In the genomic region with DNA sequence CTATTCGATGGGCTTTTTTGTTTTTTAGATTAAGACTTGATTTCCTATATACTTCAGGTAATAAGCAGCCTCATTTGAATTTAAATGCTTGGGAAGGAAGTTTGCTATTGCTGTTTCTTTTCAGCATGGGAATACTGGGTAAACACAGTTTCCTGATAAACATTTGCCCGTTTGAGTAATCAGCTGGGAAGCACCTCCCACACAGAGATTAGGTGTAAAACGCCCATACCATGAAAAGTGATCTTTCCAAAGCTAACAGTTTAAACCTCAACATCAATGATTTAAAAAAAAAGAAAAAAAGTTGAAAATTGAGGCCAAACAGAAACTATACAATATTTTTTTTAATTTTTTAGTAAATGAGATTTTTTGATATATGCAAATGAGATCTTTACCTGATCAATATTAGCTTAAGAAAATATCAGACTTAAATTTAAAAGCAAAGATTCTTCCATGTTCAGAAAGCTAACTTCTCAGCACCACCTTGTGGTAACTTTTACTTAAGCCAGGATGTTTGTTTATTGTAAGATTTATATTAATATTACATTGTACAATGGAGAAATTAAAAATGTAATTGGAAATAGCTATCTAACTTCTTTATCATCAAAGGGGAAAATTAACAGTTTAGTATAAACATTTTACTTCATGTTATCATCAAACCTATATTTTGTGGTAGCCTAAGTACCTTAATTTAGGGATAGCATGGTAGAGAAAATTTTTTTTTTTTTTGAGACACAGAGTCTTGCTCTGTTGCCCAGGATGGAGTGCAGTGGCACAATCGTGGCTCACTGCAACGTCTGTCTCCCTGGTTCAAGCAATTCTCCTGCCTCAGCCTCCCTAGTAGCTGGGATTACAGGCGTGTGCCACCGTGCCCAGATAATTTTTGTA, we compare ENCODE assay signal across 9 cellular contexts. TPM values are rescaled to one million over a fixed set of nuclear protein-coding genes. Genes with fewer than 3 reads are reported as not detected.
DNase-seq lines count a peak whose midpoint lies in the region; ATAC-seq and TF ChIP-seq lines count a peak whose summit lies in the region.
"Had no signal": no experiment of that assay in that cellular context is flagged by ENCODE, and none has a peak within 500 bp of the region (broad histone marks: within the 10 kb centered on the region; RNA-seq: fewer than 3 reads in every experiment).

No MANE protein-coding gene starts in this region.

- ATAC-seq in left lobe of liver (peak; percentile 59), HG02852 (IDR thresholded peaks at IDR 0.05; ENCODE audit: unreplicated experiment) (no peak)

- TF ChIP-seq CTCF in BE2C (IDR thresholded peaks at IDR 0.05; ENCODE audit: low read depth, low read length) = peak; percentile 12; the same call in 1 of the 2 replicates
- TF ChIP-seq CTCF in HEK293 (tag by site-specific recombination; IDR thresholded peaks at IDR 0.05) = no peak
- TF ChIP-seq CTCF in astrocyte of the cerebellum (IDR thresholded peaks at IDR 0.05; ENCODE audit: low read depth, low read length, missing control alignments) = peak; percentile 28

- H3K4me1 ChIP-seq in BE2C = no peaks in the 10 kb centered on the region; the same call in 1 of the 2 replicates
- H3K4me1 ChIP-seq in HEK293 (ENCODE audit: control insufficient read depth, insufficient read depth, low read length) = peaks cover 12% of the 10 kb centered on the region; the same call in 1 of the 2 replicates

- H3K36me3 ChIP-seq in BE2C = no peaks in the 10 kb centered on the region
- no peaks in the 10 kb centered on the region for H3K36me3 ChIP-seq in HEK293 (ENCODE audit: control insufficient read depth in 2 of 2, insufficient read depth in 1 of 2, low read length in 2 of 2)

- in situ Hi-C loops in astrocyte of the cerebellum (cut with HindIII; ENCODE audit: low sequenced_read_pairs) = no loop called here

- H3K27me3 ChIP-seq in BE2C = no peaks in the 10 kb centered on the region

- DNase-seq in BE2C = no peak
- DNase-seq in astrocyte of the cerebellum (ENCODE audit: low read depth) = no peak
- DNase-seq in left lobe of liver (ENCODE audit: low spot score) = no peak
- no peak for DNase-seq in NCI-H2107 treated with DMSO at 0.1 percent for 48 hours (lab: John Stamatoyannopoulos, UW; ENCODE audit: unreplicated experiment)
- DNase-seq in inferior parietal cortex (ENCODE audit: extremely low spot score) = no peak
- no peak for DNase-seq in activated CD8-positive, alpha-beta memory T cell treated with anti-CD3 and anti-CD28 coated beads, Interleukin-2, amount 50 U/mL, for 48 hours
- DNase-seq: activated CD4-positive, alpha-beta T cell treated with anti-CD3 and anti-CD28 coated beads, Interleukin-2, amount 50 U/mL, for 48 hours had no signal

- POLR2A ChIA-PET in HEK293 (lab: Yijun Ruan, JAX) = interaction anchor here (1.1 kb wide), 2 partner anchors 25 to 180 kb away, joined by 3 read pairs; a partner anchor contains a TSS

- no peaks in the 10 kb centered on the region for H3K9me3 ChIP-seq in BE2C
- no peaks in the 10 kb centered on the region for H3K9me3 ChIP-seq in HEK293 (ENCODE audit: control insufficient read depth, insufficient read depth, low read depth, low read length)

- H3K27ac ChIP-seq in HEK293 (ENCODE audit: extremely low read depth, low read depth, low read length) = no peak overlapping the region

- CTCF ChIA-PET in HEK293 (lab: Yijun Ruan, JAX) = interaction anchor here (0.5 to 3.1 kb wide), 26 partner anchors 11 to 597 kb away, joined by 3 to 31 read pairs (median 4); a partner anchor contains a TSS

- H3K4me3 ChIP-seq in BE2C (ENCODE audit: low read depth, low read length) (no peak overlapping the region), HEK293 (ENCODE audit: low read depth, low read length) (no peak overlapping the region), astrocyte of the cerebellum (ENCODE audit: low read depth, low read length) (no peak overlapping the region)

TF ChIP-seq in HEK293, 187 proteins besides CTCF, POLR2A, EP300 and RAD21:
- TF ChIP-seq ZNF664 (tag by site-specific recombination; IDR thresholded peaks at IDR 0.05) (no peak), ZNF654 (tag by site-specific recombination; IDR thresholded peaks at IDR 0.05; ENCODE audit: low read depth) (peak; percentile 59), ZFHX2 (tag by site-specific recombination; conservative IDR thresholded peaks at IDR 0.05) (peak; percentile 60), ZNF133 (tag by site-specific recombination; IDR thresholded peaks at IDR 0.05) (no peak), ZNF121 (tag by site-specific recombination; IDR thresholded peaks at IDR 0.05) (peak; percentile 49; the same call in 1 of the 2 replicates), EGR2 (tag by site-specific recombination; IDR thresholded peaks at IDR 0.05; ENCODE audit: low read depth) (peak; percentile 57)
- TF ChIP-seq, protein P1, sequence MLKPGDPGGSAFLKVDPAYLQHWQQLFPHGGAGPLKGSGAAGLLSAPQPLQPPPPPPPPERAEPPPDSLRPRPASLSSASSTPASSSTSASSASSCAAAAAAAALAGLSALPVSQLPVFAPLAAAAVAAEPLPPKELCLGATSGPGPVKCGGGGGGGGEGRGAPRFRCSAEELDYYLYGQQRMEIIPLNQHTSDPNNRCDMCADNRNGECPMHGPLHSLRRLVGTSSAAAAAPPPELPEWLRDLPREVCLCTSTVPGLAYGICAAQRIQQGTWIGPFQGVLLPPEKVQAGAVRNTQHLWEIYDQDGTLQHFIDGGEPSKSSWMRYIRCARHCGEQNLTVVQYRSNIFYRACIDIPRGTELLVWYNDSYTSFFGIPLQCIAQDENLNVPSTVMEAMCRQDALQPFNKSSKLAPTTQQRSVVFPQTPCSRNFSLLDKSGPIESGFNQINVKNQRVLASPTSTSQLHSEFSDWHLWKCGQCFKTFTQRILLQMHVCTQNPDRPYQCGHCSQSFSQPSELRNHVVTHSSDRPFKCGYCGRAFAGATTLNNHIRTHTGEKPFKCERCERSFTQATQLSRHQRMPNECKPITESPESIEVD (tag by site-specific recombination; IDR thresholded peaks at IDR 0.05) = 0 out of 2 replicates have a peak, but pooled peaks have one; percentile 33
- TF ChIP-seq, protein P2, sequence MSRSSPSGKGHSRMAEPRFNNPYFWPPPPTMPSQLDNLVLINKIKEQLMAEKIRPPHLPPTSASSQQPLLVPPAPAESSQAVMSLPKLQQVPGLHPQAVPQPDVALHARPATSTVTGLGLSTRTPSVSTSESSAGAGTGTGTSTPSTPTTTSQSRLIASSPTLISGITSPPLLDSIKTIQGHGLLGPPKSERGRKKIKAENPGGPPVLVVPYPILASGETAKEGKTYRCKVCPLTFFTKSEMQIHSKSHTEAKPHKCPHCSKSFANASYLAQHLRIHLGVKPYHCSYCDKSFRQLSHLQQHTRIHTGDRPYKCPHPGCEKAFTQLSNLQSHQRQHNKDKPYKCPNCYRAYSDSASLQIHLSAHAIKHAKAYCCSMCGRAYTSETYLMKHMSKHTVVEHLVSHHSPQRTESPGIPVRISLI (tag by site-specific recombination; IDR thresholded peaks at IDR 0.05) = 0 out of 2 replicates have a peak, but pooled peaks have one; percentile 23

RNA-seq across cellular contexts. Expression of a gene that starts 39.8 kb away (rescaled TPM):
- polyA plus RNA-seq in BE2C (2012; ENCODE audit: insufficient read depth, insufficient read length, low read depth) = not detected
- total RNA-seq in left lobe of liver = 0.28 TPM
